2 cellular contexts compared by ENCODE assay signal in genomic region chr9:130616451-130616850, GRCh38.
TF ChIP-seq lines count a peak whose summit lies in the region.

No MANE protein-coding gene starts in this region.

TF ChIP-seq in liver, 16 proteins besides CTCF, POLR2A, EP300 and RAD21:
- TF ChIP-seq RXRA (IDR thresholded peaks at IDR 0.05) (peak; percentile 49 to 53), SP1 (IDR thresholded peaks at IDR 0.05) (peak; percentile 36), HNF4G (IDR thresholded peaks at IDR 0.05) (peak; percentile 59), GABPA (IDR thresholded peaks at IDR 0.05 in 1 of 2, conservative IDR thresholded peaks at IDR 0.05 in 1 of 2) (peak in 1 of 2 donors; percentile 30), EGR1 (IDR thresholded peaks at IDR 0.05; ENCODE audit: low read depth in 2 of 2) (no peak), HNF4A (conservative IDR thresholded peaks at IDR 0.05) (peak; percentile 76 to 84)
- TF ChIP-seq, protein P1, sequence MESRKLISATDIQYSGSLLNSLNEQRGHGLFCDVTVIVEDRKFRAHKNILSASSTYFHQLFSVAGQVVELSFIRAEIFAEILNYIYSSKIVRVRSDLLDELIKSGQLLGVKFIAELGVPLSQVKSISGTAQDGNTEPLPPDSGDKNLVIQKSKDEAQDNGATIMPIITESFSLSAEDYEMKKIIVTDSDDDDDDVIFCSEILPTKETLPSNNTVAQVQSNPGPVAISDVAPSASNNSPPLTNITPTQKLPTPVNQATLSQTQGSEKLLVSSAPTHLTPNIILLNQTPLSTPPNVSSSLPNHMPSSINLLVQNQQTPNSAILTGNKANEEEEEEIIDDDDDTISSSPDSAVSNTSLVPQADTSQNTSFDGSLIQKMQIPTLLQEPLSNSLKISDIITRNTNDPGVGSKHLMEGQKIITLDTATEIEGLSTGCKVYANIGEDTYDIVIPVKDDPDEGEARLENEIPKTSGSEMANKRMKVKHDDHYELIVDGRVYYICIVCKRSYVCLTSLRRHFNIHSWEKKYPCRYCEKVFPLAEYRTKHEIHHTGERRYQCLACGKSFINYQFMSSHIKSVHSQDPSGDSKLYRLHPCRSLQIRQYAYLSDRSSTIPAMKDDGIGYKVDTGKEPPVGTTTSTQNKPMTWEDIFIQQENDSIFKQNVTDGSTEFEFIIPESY (IDR thresholded peaks at IDR 0.05), result no peak

TF ChIP-seq in HepG2, 621 proteins besides CTCF, POLR2A, EP300 and RAD21:
- TF ChIP-seq ZNF569 (CRISPR knock-in tag; IDR thresholded peaks at IDR 0.05; ENCODE audit: borderline replicate concordance), result no peak
- no peak for TF ChIP-seq ZNF562 (CRISPR knock-in tag; IDR thresholded peaks at IDR 0.05; ENCODE audit: borderline replicate concordance)
- TF ChIP-seq, protein P2, sequence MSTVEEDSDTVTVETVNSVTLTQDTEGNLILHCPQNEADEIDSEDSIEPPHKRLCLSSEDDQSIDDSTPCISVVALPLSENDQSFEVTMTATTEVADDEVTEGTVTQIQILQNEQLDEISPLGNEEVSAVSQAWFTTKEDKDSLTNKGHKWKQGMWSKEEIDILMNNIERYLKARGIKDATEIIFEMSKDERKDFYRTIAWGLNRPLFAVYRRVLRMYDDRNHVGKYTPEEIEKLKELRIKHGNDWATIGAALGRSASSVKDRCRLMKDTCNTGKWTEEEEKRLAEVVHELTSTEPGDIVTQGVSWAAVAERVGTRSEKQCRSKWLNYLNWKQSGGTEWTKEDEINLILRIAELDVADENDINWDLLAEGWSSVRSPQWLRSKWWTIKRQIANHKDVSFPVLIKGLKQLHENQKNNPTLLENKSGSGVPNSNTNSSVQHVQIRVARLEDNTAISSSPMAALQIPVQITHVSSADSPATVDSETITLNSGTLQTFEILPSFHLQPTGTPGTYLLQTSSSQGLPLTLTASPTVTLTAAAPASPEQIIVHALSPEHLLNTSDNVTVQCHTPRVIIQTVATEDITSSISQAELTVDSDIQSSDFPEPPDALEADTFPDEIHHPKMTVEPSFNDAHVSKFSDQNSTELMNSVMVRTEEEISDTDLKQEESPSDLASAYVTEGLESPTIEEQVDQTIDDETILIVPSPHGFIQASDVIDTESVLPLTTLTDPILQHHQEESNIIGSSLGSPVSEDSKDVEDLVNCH (CRISPR knock-in tag; IDR thresholded peaks at IDR 0.05), result no peak
- TF ChIP-seq ZNF841 (CRISPR knock-in tag; IDR thresholded peaks at IDR 0.05; ENCODE audit: borderline replicate concordance), result no peak
- TF ChIP-seq GZF1 (CRISPR knock-in tag; IDR thresholded peaks at IDR 0.05), result no peak
- TF ChIP-seq ZNF224 (CRISPR knock-in tag; IDR thresholded peaks at IDR 0.05), result no peak
- TF ChIP-seq ZNF782 (CRISPR knock-in tag; IDR thresholded peaks at IDR 0.05; ENCODE audit: borderline replicate concordance), result no peak
- TF ChIP-seq, protein P3, sequence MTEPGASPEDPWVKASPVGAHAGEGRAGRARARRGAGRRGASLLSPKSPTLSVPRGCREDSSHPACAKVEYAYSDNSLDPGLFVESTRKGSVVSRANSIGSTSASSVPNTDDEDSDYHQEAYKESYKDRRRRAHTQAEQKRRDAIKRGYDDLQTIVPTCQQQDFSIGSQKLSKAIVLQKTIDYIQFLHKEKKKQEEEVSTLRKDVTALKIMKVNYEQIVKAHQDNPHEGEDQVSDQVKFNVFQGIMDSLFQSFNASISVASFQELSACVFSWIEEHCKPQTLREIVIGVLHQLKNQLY (CRISPR knock-in tag; IDR thresholded peaks at IDR 0.05), result no peak
- no peak for TF ChIP-seq ASH2L (IDR thresholded peaks at IDR 0.05; ENCODE audit: insufficient read length, low read depth, low read length)
- no peak for TF ChIP-seq HCFC1 (IDR thresholded peaks at IDR 0.05; ENCODE audit: low read depth, low read length)
- TF ChIP-seq ZFP62 (CRISPR knock-in tag; IDR thresholded peaks at IDR 0.05), result no peak
- no peak for TF ChIP-seq NRL (CRISPR knock-in tag; IDR thresholded peaks at IDR 0.05; ENCODE audit: borderline replicate concordance)
- TF ChIP-seq ZNF639 (CRISPR knock-in tag; conservative IDR thresholded peaks at IDR 0.05), result no peak
- no peak for TF ChIP-seq ATF7-NPFF (CRISPR knock-in tag; IDR thresholded peaks at IDR 0.05; ENCODE audit: low read depth)
- TF ChIP-seq MED8 (CRISPR knock-in tag; IDR thresholded peaks at IDR 0.05; ENCODE audit: insufficient replicate concordance), result no peak
- TF ChIP-seq, protein P4, sequence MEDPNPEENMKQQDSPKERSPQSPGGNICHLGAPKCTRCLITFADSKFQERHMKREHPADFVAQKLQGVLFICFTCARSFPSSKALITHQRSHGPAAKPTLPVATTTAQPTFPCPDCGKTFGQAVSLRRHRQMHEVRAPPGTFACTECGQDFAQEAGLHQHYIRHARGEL (CRISPR knock-in tag; IDR thresholded peaks at IDR 0.05), result no peak
- TF ChIP-seq SRSF4 (IDR thresholded peaks at IDR 0.05; ENCODE audit: low read depth, low read length, poor library complexity, severe bottlenecking), result no peak
- no peak for TF ChIP-seq ZNF432 (CRISPR knock-in tag; IDR thresholded peaks at IDR 0.05; ENCODE audit: borderline replicate concordance)
- TF ChIP-seq ZNF24 (IDR thresholded peaks at IDR 0.05), result no peak
- TF ChIP-seq, protein P5, sequence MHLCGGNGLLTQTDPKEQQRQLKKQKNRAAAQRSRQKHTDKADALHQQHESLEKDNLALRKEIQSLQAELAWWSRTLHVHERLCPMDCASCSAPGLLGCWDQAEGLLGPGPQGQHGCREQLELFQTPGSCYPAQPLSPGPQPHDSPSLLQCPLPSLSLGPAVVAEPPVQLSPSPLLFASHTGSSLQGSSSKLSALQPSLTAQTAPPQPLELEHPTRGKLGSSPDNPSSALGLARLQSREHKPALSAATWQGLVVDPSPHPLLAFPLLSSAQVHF (CRISPR knock-in tag; IDR thresholded peaks at IDR 0.05), result no peak
